10 cellular contexts compared by ENCODE assay signal in the genomic region with DNA sequence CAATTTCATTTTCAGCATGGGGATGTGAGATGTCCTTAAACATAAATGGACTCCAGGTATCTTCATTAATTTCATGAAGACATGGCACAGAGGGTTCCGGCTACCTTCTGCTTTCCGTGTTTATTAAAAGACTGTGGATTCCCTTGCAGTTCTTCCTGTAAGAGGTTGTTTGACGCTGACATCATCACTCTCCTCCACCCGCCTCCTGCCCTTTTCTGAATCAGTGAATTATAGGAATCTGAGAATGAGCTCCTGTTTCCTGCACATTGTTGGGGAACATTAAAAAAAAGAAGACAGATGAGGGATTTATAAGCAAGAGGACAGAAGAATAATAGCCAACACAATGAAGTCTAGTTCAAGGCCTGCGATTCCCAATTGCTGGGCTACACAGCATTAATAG.
DNase-seq lines count a peak whose midpoint lies in the region; ATAC-seq and TF ChIP-seq lines count a peak whose summit lies in the region.
"Had no signal": no experiment of that assay in that cellular context is flagged by ENCODE, and none has a peak within 500 bp of the region (broad histone marks: within the 10 kb centered on the region; RNA-seq: fewer than 3 reads in every experiment).

No MANE protein-coding gene starts in this region.

- no peaks in the 10 kb centered on the region for H3K27me3 ChIP-seq in heart right ventricle
- no peaks in the 10 kb centered on the region for H3K27me3 ChIP-seq in endodermal cell (ENCODE audit: control insufficient read depth, insufficient read depth, low read length, poor library complexity, severe bottlenecking)
- no peaks in the 10 kb centered on the region for H3K27me3 ChIP-seq in vagina
- H3K27me3 ChIP-seq in upper lobe of left lung, result no peaks in the 10 kb centered on the region
- H3K27me3 ChIP-seq: adrenal gland had no signal

- TF ChIP-seq POLR2A in vagina (IDR thresholded peaks at IDR 0.05) (no peak), upper lobe of left lung (IDR thresholded peaks at IDR 0.05) (no peak)

- H3K4me3 ChIP-seq in heart right ventricle (no peak overlapping the region), endodermal cell (ENCODE audit: low read length) (no peak overlapping the region), vagina (no peak overlapping the region), upper lobe of left lung (no peak overlapping the region)
- H3K4me3 ChIP-seq: adrenal gland had no signal

- no peaks in the 10 kb centered on the region for H3K9me3 Mint-ChIP-seq in endodermal cell
- no peaks in the 10 kb centered on the region for H3K9me3 Mint-ChIP-seq in memory B cell

- H3K36me3 Mint-ChIP-seq in endodermal cell (ENCODE audit: low read depth), result no peaks in the 10 kb centered on the region
- peaks cover 5% of the 10 kb centered on the region for H3K36me3 Mint-ChIP-seq in memory B cell

- H3K9ac ChIP-seq in endodermal cell (ENCODE audit: extremely low read depth, low read length, poor library complexity, severe bottlenecking), result no peak overlapping the region

- WGBS in heart right ventricle, 2 donors, result 49 to 53% methylated on average over 5 of the region's 5 CpGs
- 96 to 100% methylated on average over 1 to 5 of the region's 5 CpGs for WGBS in endodermal cell (ENCODE audit: insufficient coverage in 1 of 2, insufficient read length in 1 of 2), 2 experiments
- 57 to 65% methylated on average over 5 of the region's 5 CpGs for WGBS in upper lobe of left lung, 2 donors

- H3K9me3 ChIP-seq in heart right ventricle (no peaks in the 10 kb centered on the region), endodermal cell (ENCODE audit: control insufficient read depth, low read length) (no peaks in the 10 kb centered on the region), vagina (no peaks in the 10 kb centered on the region), upper lobe of left lung (no peaks in the 10 kb centered on the region)
- H3K9me3 ChIP-seq: adrenal gland had no signal

- ATAC-seq in heart right ventricle, result no peak
- no peak for ATAC-seq in Right ventricle myocardium superior (ENCODE audit: poor library complexity)
- no peak for ATAC-seq in memory B cell (ENCODE audit: low read depth)
- ATAC-seq in upper lobe of left lung (ENCODE audit: low FRiP score in 2 of 2), result no peak

- H3K4me1 Mint-ChIP-seq in endodermal cell, result peaks cover 7% of the 10 kb centered on the region
- H3K4me1 Mint-ChIP-seq in memory B cell, result peaks cover 17% of the 10 kb centered on the region

- H3K36me3 ChIP-seq in heart right ventricle (no peaks in the 10 kb centered on the region), endodermal cell (ENCODE audit: control insufficient read depth, insufficient read depth, low read length) (peaks cover 19% of the 10 kb centered on the region), vagina (no peaks in the 10 kb centered on the region), upper lobe of left lung (no peaks in the 10 kb centered on the region)
- H3K36me3 ChIP-seq: adrenal gland had no signal

- peaks cover 8 to 75% (median 46%) of the 10 kb centered on the region in 9 donors for H3K4me1 ChIP-seq in heart right ventricle
- peaks cover 3% of the 10 kb centered on the region for H3K4me1 ChIP-seq in endodermal cell (ENCODE audit: control insufficient read depth, insufficient read depth, low read length)
- peaks cover 59% of the 10 kb centered on the region for H3K4me1 ChIP-seq in vagina
- H3K4me1 ChIP-seq in upper lobe of left lung, result peaks cover 13 to 28% (median 22%) of the 10 kb centered on the region in 4 donors

- peak overlapping the region; percentile 43 to 85 (median 79) for H3K27ac ChIP-seq in heart right ventricle
- H3K27ac ChIP-seq in endodermal cell (ENCODE audit: low read depth, low read length), result peak overlapping the region; percentile 3
- H3K27ac ChIP-seq in vagina, result peak overlapping the region; percentile 17
- peak overlapping the region in 2 of 4 donors; percentile 26 to 58 for H3K27ac ChIP-seq in upper lobe of left lung

- H3K27ac Mint-ChIP-seq in endodermal cell, result no peak overlapping the region
- H3K27ac Mint-ChIP-seq in memory B cell, result peak overlapping the region; percentile 20

- H3K27me3 Mint-ChIP-seq in endodermal cell (ENCODE audit: insufficient read depth) (no peaks in the 10 kb centered on the region), memory B cell (no peaks in the 10 kb centered on the region)

- TF ChIP-seq EP300 in upper lobe of left lung (IDR thresholded peaks at IDR 0.05), result no peak

- DNase-seq in heart right ventricle (no peak), Right ventricle myocardium superior (no peak), endodermal cell (no peak), memory B cell (ENCODE audit: low spot score in 2 of 2) (no peak), vagina (ENCODE audit: extremely low spot score in 2 of 2) (no peak), SKM-1 (lab: John Stamatoyannopoulos, UW; ENCODE audit: unreplicated experiment) (no peak), upper lobe of left lung (no peak), T-helper 2 cell (no peak)
- DNase-seq: adrenal gland, DMS153 had no signal

- H3K4me3 Mint-ChIP-seq in endodermal cell, result no peak overlapping the region
- H3K4me3 Mint-ChIP-seq in memory B cell, result no peak overlapping the region

- intact Hi-C loops in heart right ventricle (cut with DNase I), result loop anchor here in 5 of 10 donors (5.0 to 10.0 kb wide), 7 partner anchors 190 to 607 kb away; a partner anchor contains a TSS
- intact Hi-C loops in Right ventricle myocardium superior (cut with DNase I), result loop anchor here (10.0 kb wide), 2 partner anchors 190 to 600 kb away; a partner anchor contains a TSS
- intact Hi-C loops in vagina (cut with DNase I), result no loop called here

- TF ChIP-seq CTCF in heart right ventricle (IDR thresholded peaks at IDR 0.05) (no peak), endodermal cell (conservative IDR thresholded peaks at IDR 0.05) (no peak), vagina (IDR thresholded peaks at IDR 0.05) (no peak), upper lobe of left lung (IDR thresholded peaks at IDR 0.05) (no peak)
